19 cellular contexts compared by ENCODE assay signal in the genomic region with DNA sequence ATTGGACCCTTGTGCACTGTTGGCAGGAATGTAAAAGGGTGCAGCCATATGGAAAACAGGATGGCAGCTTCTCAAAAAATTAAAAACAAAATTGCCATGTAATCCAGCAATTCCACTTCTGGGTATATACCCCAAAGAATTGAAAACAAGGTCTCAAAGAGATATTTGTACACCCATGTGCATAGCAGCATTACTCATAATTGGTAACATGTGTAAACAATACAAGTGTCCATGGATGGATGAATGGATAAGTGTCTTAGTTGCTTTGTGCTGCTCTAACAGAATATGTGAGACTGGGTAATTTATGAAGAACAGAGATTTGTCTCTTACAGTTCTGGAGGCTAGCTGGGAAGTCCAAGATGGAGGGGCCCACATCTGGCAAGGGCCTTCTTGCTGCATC. TPM values are rescaled to one million over a fixed set of nuclear protein-coding genes. Genes with fewer than 3 reads are reported as not detected.
"Had no signal": no experiment of that assay in that cellular context is flagged by ENCODE, and none has a peak within 500 bp of the region (broad histone marks: within the 10 kb centered on the region; RNA-seq: fewer than 3 reads in every experiment).

No MANE protein-coding gene starts in this region.

- H3K27ac ChIP-seq: adrenal gland, ascending aorta, gastrocnemius medialis, neutrophil, ovary, prostate gland, thoracic aorta, WERI-Rb-1 had no signal

- DNase-seq: activated CD4-positive, alpha-beta T cell treated with anti-CD3 and anti-CD28 coated beads for 1 hour; activated CD4-positive, alpha-beta T cell treated with anti-CD3 and anti-CD28 coated beads, Interleukin-2, amount 50 U/mL, for 1 hour; activated naive CD4-positive, alpha-beta T cell; activated T-cell treated with anti-CD3 and anti-CD28 coated beads, Interleukin-2, amount 50 U/mL, for 24 hours; adrenal gland; central memory CD4-positive, alpha-beta T cell; dermis blood vessel endothelial cell; effector CD8-positive, alpha-beta T cell; erythroblast; gastrocnemius medialis; hypothalamus; ovary; stimulated activated CD4-positive, alpha-beta T cell treated with anti-CD3 and anti-CD28 coated beads, Interleukin-4, amount 100 ng/mL, for 24 hours; stimulated activated naive CD4-positive, alpha-beta T cell treated with Interleukin-2 at 50 U/mL for 16 hours; WERI-Rb-1 had no signal

- H3K36me3 ChIP-seq: adrenal gland, ascending aorta, gastrocnemius medialis, neutrophil, ovary, prostate gland, thoracic aorta had no signal

- H3K27me3 ChIP-seq: adrenal gland, ascending aorta, ovary had no signal

- H3K4me3 ChIP-seq: adrenal gland, ascending aorta, gastrocnemius medialis, ovary, prostate gland, thoracic aorta had no signal

RNA-seq across cellular contexts. Expression of gene SLC4A1, which starts 36.7 kb away (rescaled TPM):
- polyA plus RNA-seq: ovary had no signal
